9 cellular contexts compared by ENCODE assay signal in genomic region chr21:33433425-33434114, GRCh38. TPM values are rescaled to one million over a fixed set of nuclear protein-coding genes. Genes with fewer than 3 reads are reported as not detected.
DNase-seq lines count a peak whose midpoint lies in the region; ATAC-seq and TF ChIP-seq lines count a peak whose summit lies in the region.
"Had no signal": no experiment of that assay in that cellular context is flagged by ENCODE, and none has a peak within 500 bp of the region (broad histone marks: within the 10 kb centered on the region; RNA-seq: fewer than 3 reads in every experiment).

No MANE protein-coding gene starts in this region.

- H3K27me3 ChIP-seq in tibial nerve, result no peaks in the 10 kb centered on the region

- CTCF ChIA-PET in activated naive CD4-positive, alpha-beta T cell treated with anti-CD3 and anti-CD28 coated beads, Interleukin-2, amount 10 ng/mL, durations not matched to agents 7 days and 5 days (lab: Charles Lee), result interaction anchor here (1.8 to 2.1 kb wide), 3 partner anchors 11 to 72 kb away, joined by 4 to 7 read pairs (median 6); no protein-coding TSS in a partner anchor

- peak overlapping the region in 3 of 4 donors; percentile 52 to 87 (median 83) for H3K27ac ChIP-seq in tibial nerve

- H3K4me3 ChIP-seq in tibial nerve, result no peak overlapping the region

- H3K4me3 Mint-ChIP-seq in activated naive CD4-positive, alpha-beta T cell treated with anti-CD3 and anti-CD28 coated beads, Interleukin-2, amount 10 ng/mL, durations not matched to agents 7 days and 5 days, result no peak overlapping the region
- H3K4me3 Mint-ChIP-seq in memory B cell, result peak overlapping the region; percentile 60
- H3K4me3 Mint-ChIP-seq: T-helper 1 cell treated with Interleukin-12 subunit alpha and Interleukin-12 subunit beta and Interleukin-4 antibody, amounts not matched to agents 30 μg/mL and 1 μg/mL, for 36 hours had no signal

- TF ChIP-seq EP300 in tibial nerve (IDR thresholded peaks at IDR 0.05), result peak in 1 of 2 donors; percentile 69

- H3K4me1 Mint-ChIP-seq in activated naive CD4-positive, alpha-beta T cell treated with anti-CD3 and anti-CD28 coated beads, Interleukin-2, amount 10 ng/mL, durations not matched to agents 7 days and 5 days, result peaks cover 31% of the 10 kb centered on the region
- H3K4me1 Mint-ChIP-seq in memory B cell, result peaks cover 34% of the 10 kb centered on the region

- no peak for TF ChIP-seq CTCF in tibial nerve (IDR thresholded peaks at IDR 0.05)

- peak overlapping the region; percentile 78 for H3K27ac Mint-ChIP-seq in activated naive CD4-positive, alpha-beta T cell treated with anti-CD3 and anti-CD28 coated beads, Interleukin-2, amount 10 ng/mL, durations not matched to agents 7 days and 5 days
- H3K27ac Mint-ChIP-seq in memory B cell, result peak overlapping the region; percentile 87
- H3K27ac Mint-ChIP-seq: T-helper 1 cell treated with Interleukin-12 subunit alpha and Interleukin-12 subunit beta and Interleukin-4 antibody, amounts not matched to agents 30 μg/mL and 1 μg/mL, for 36 hours had no signal

- 71 to 72% methylated on average over 8 of the region's 8 CpGs for WGBS in tibial nerve, 2 donors

- H3K36me3 Mint-ChIP-seq in activated naive CD4-positive, alpha-beta T cell treated with anti-CD3 and anti-CD28 coated beads, Interleukin-2, amount 10 ng/mL, durations not matched to agents 7 days and 5 days, result peaks cover 54% of the 10 kb centered on the region
- peaks cover 39% of the 10 kb centered on the region for H3K36me3 Mint-ChIP-seq in memory B cell

- H3K9me3 Mint-ChIP-seq in activated naive CD4-positive, alpha-beta T cell treated with anti-CD3 and anti-CD28 coated beads, Interleukin-2, amount 10 ng/mL, durations not matched to agents 7 days and 5 days, result no peaks in the 10 kb centered on the region
- no peaks in the 10 kb centered on the region for H3K9me3 Mint-ChIP-seq in memory B cell
- H3K9me3 Mint-ChIP-seq: T-helper 1 cell treated with Interleukin-12 subunit alpha and Interleukin-12 subunit beta and Interleukin-4 antibody, amounts not matched to agents 30 μg/mL and 1 μg/mL, for 36 hours had no signal

- H3K4me1 ChIP-seq in tibial nerve, result peaks cover 3 to 61% (median 34%) of the 10 kb centered on the region in 4 donors

- DNase-seq in activated naive CD4-positive, alpha-beta T cell treated with anti-CD3 and anti-CD28 coated beads, Interleukin-2, amount 10 ng/mL, durations not matched to agents 7 days and 5 days, result no peak
- DNase-seq in activated naive CD4-positive, alpha-beta T cell (lab: John Stamatoyannopoulos, UW), result no peak
- DNase-seq in amniotic epithelial cell (ENCODE audit: low read depth) (peak; percentile 40), memory B cell (ENCODE audit: low spot score in 2 of 2) (no peak), tibial nerve (ENCODE audit: low spot score in 2 of 2) (no peak), COLO668 (lab: John Stamatoyannopoulos, UW; ENCODE audit: unreplicated experiment) (no peak), NCI-H446 treated with DMSO at 0.1 percent for 48 hours (lab: John Stamatoyannopoulos, UW) (no peak), COR-L47 (lab: John Stamatoyannopoulos, UW) (no peak)

- no peak for TF ChIP-seq POLR2A in tibial nerve (IDR thresholded peaks at IDR 0.05)

- no peak for ATAC-seq in memory B cell (ENCODE audit: low read depth)

- peaks cover 7 to 93% (median 36%) of the 10 kb centered on the region in 3 donors for H3K36me3 ChIP-seq in tibial nerve

- H3K9me3 ChIP-seq in tibial nerve, result no peaks in the 10 kb centered on the region

- no peaks in the 10 kb centered on the region for H3K27me3 Mint-ChIP-seq in activated naive CD4-positive, alpha-beta T cell treated with anti-CD3 and anti-CD28 coated beads, Interleukin-2, amount 10 ng/mL, durations not matched to agents 7 days and 5 days
- H3K27me3 Mint-ChIP-seq in memory B cell, result no peaks in the 10 kb centered on the region

RNA-seq across cellular contexts. Expression of gene IFNGR2, which starts 30.4 kb away (rescaled TPM):
- total RNA-seq in tibial nerve, result 100 to 1,000 TPM; 110 to 153 (median 129) TPM

RNA-seq across cellular contexts. Expression of gene TMEM50B, which starts 46.2 kb away (rescaled TPM):
- 100 to 1,000 TPM in 3 of 4 donors, 10 to 100 TPM in 1; 77.7 to 155 (median 146) TPM for total RNA-seq in tibial nerve

RNA-seq across cellular contexts. Expression of gene DNAJC28, which starts 57.9 kb away (rescaled TPM):
- total RNA-seq in tibial nerve, result 1 to 10 TPM in 3 of 4 donors, under 1 TPM in 1; 0.66 to 3.6 (median 1.7) TPM
